In genomic region chr22:38740116-38740723, GRCh38 we compare ENCODE assay signal across 2 cellular contexts.
A peak's percentile ranks its signal among the peaks of the same experiment; 100 is the strongest.
TF ChIP-seq lines count a peak whose summit lies in the region.

No MANE protein-coding gene starts in this region.

TF ChIP-seq in K562, 482 proteins besides CTCF, POLR2A, EP300 and RAD21:
- 0 out of 2 replicates have a peak, but pooled peaks have one; percentile 29 for TF ChIP-seq RBFOX2 (IDR thresholded peaks at IDR 0.05; ENCODE audit: low read depth, low read length)
- TF ChIP-seq POLR2G (IDR thresholded peaks at IDR 0.05; ENCODE audit: low read depth, low read length) = peak; percentile 39
- no peak for TF ChIP-seq ZNF639 (CRISPR knock-in tag; conservative IDR thresholded peaks at IDR 0.05 in 1 of 2, IDR thresholded peaks at IDR 0.05 in 1 of 2)

TF ChIP-seq in SK-N-SH treated with all-trans-retinoic acid at 6 μM for 48 hours, 23 proteins besides CTCF, POLR2A, EP300 and RAD21:
- TF ChIP-seq PPARA (CRISPR knock-in tag; IDR thresholded peaks at IDR 0.05; ENCODE audit: borderline replicate concordance) = no peak
- TF ChIP-seq TOX (CRISPR knock-in tag; IDR thresholded peaks at IDR 0.05; ENCODE audit: borderline replicate concordance) = no peak
- TF ChIP-seq CREB5 (CRISPR knock-in tag; IDR thresholded peaks at IDR 0.05; ENCODE audit: low read depth) = no peak
- TF ChIP-seq TCF4 (CRISPR knock-in tag; IDR thresholded peaks at IDR 0.05; ENCODE audit: borderline replicate concordance) = no peak
- no peak for TF ChIP-seq GLIS3 (CRISPR knock-in tag; IDR thresholded peaks at IDR 0.05)
- TF ChIP-seq OSR1 (CRISPR knock-in tag; IDR thresholded peaks at IDR 0.05) = no peak
- no peak for TF ChIP-seq ZC3H10 (CRISPR knock-in tag; IDR thresholded peaks at IDR 0.05)
- TF ChIP-seq ZFP30 (CRISPR knock-in tag; IDR thresholded peaks at IDR 0.05) = no peak
- no peak for TF ChIP-seq POU6F1 (CRISPR knock-in tag; IDR thresholded peaks at IDR 0.05; ENCODE audit: borderline replicate concordance, low read depth)
- TF ChIP-seq ARNTL (CRISPR knock-in tag; IDR thresholded peaks at IDR 0.05; ENCODE audit: borderline replicate concordance, low read depth) = no peak
